11 cellular contexts compared by ENCODE assay signal in genomic region chr21:37159053-37159776, GRCh38.
DNase-seq lines count a peak whose midpoint lies in the region; ATAC-seq and TF ChIP-seq lines count a peak whose summit lies in the region.
"Had no signal": no experiment of that assay in that cellular context is flagged by ENCODE, and none has a peak within 500 bp of the region (broad histone marks: within the 10 kb centered on the region; RNA-seq: fewer than 3 reads in every experiment).

No MANE protein-coding gene starts in this region.

- peak overlapping the region; percentile 27 for H3K27ac Mint-ChIP-seq in T-helper 17 cell

- H4K20me1 ChIP-seq in smooth muscle cell (ENCODE audit: low read depth): peaks cover 16% of the 10 kb centered on the region

- ATAC-seq in T-helper 17 cell (no peak), HG03460 (IDR thresholded peaks at IDR 0.05; ENCODE audit: unreplicated experiment) (no peak)
- ATAC-seq: pancreas had no signal

- no peaks in the 10 kb centered on the region for H3K27me3 Mint-ChIP-seq in T-helper 17 cell

- 65% methylated on average over 8 of the region's 8 CpGs for WGBS in smooth muscle cell (ENCODE audit: low lambda C conversion rate)

- DNase-seq in GM12865 (ENCODE audit: low read depth) (peak; percentile 75), GM19240 (ENCODE audit: insufficient read length, low spot score) (peak; percentile 10), T-helper 17 cell (no peak), smooth muscle cell (lab: John Stamatoyannopoulos, UW; ENCODE audit: unreplicated experiment) (no peak), NCI-H2107 (lab: John Stamatoyannopoulos, UW) (no peak), NOMO-1 (lab: John Stamatoyannopoulos, UW; ENCODE audit: unreplicated experiment in 2 of 2) (no peak)
- DNase-seq: KG1, NCI-H345, pancreas had no signal

- no peak overlapping the region for H3K9ac ChIP-seq in smooth muscle cell (ENCODE audit: low read depth)

- no peaks in the 10 kb centered on the region for H3K27me3 ChIP-seq in smooth muscle cell (ENCODE audit: low read depth)
- H3K27me3 ChIP-seq: cardiac muscle cell, pancreas had no signal

- peaks cover 4% of the 10 kb centered on the region for H3K79me2 ChIP-seq in smooth muscle cell (ENCODE audit: low read depth)

- peaks cover 9% of the 10 kb centered on the region for H3K36me3 Mint-ChIP-seq in T-helper 17 cell (ENCODE audit: low read depth)

- H3K4me1 Mint-ChIP-seq in T-helper 17 cell: peaks cover 8% of the 10 kb centered on the region

- no peak overlapping the region for H3K4me2 ChIP-seq in smooth muscle cell

- H3K4me1 ChIP-seq in smooth muscle cell (ENCODE audit: low read depth): no peaks in the 10 kb centered on the region
- H3K4me1 ChIP-seq: pancreas had no signal

- TF ChIP-seq CTCF in GM12865 (IDR thresholded peaks at IDR 0.05; ENCODE audit: insufficient read depth, low read depth, low read length, missing control alignments) (no peak), smooth muscle cell (IDR thresholded peaks at IDR 0.05; ENCODE audit: borderline replicate concordance, insufficient read depth, poor library complexity, severe bottlenecking) (no peak)

- H3K4me3 Mint-ChIP-seq in T-helper 17 cell: no peak overlapping the region

- peak overlapping the region; percentile 32 for H3K27ac ChIP-seq in smooth muscle cell (ENCODE audit: low read depth)
- H3K27ac ChIP-seq: cardiac muscle cell, pancreas had no signal

- H3K9me3 ChIP-seq in T-helper 17 cell (ENCODE audit: control insufficient read depth, low read length, poor library complexity, severe bottlenecking): no peaks in the 10 kb centered on the region
- no peaks in the 10 kb centered on the region for H3K9me3 ChIP-seq in smooth muscle cell (replicated peaks; ENCODE audit: low read depth)
- H3K9me3 ChIP-seq: pancreas had no signal

- H2AFZ ChIP-seq in smooth muscle cell (ENCODE audit: low read depth): no peak overlapping the region

- H3K36me3 ChIP-seq in smooth muscle cell (ENCODE audit: low read depth): peaks cover 35% of the 10 kb centered on the region

- H3K4me3 ChIP-seq in GM12865 (ENCODE audit: low read depth, low read length) (no peak overlapping the region), smooth muscle cell (no peak overlapping the region)
- H3K4me3 ChIP-seq: cardiac muscle cell, pancreas had no signal

- H3F3A ChIP-seq in smooth muscle cell (ENCODE audit: low read depth): peaks cover 11% of the 10 kb centered on the region

Comparison
In these comparisons a context has a peak if more than half of its experiments do, and no peak if none do; other contexts are left out.
1. DNase-seq: peak in GM12865 (single experiment) and GM19240 (single experiment); none in T-helper 17 cell (0 of 3), smooth muscle cell (single experiment), NCI-H2107 (single experiment) and NOMO-1 (0 of 2).